10 cellular contexts compared by ENCODE assay signal in genomic region chr20:8431538-8432434, GRCh38.
DNase-seq lines count a peak whose midpoint lies in the region; ATAC-seq and TF ChIP-seq lines count a peak whose summit lies in the region.
"Had no signal": no experiment of that assay in that cellular context is flagged by ENCODE, and none has a peak within 500 bp of the region (broad histone marks: within the 10 kb centered on the region; RNA-seq: fewer than 3 reads in every experiment).

No MANE protein-coding gene starts in this region.

- H3K27ac ChIP-seq in coronary artery, result peak overlapping the region in 1 of 2 donors; percentile 69
- no peak overlapping the region for H3K27ac ChIP-seq in vagina

- ATAC-seq in GM19324 (IDR thresholded peaks at IDR 0.05; ENCODE audit: low FRiP score, unreplicated experiment), result no peak
- ATAC-seq in HG03565 (IDR thresholded peaks at IDR 0.05; ENCODE audit: unreplicated experiment), result no peak
- ATAC-seq: GM12878 had no signal

- H3K4me1 ChIP-seq in vagina, result peaks cover 10% of the 10 kb centered on the region

- H3K27me3 Mint-ChIP-seq in mesothelial cell of epicardium (ENCODE audit: low read depth), result no peaks in the 10 kb centered on the region

- TF ChIP-seq CTCF in coronary artery (IDR thresholded peaks at IDR 0.05) (no peak), mesothelial cell of epicardium (IDR thresholded peaks at IDR 0.05; ENCODE audit: unreplicated experiment) (no peak), vagina (IDR thresholded peaks at IDR 0.05) (no peak), foreskin fibroblast (IDR thresholded peaks at IDR 0.05; ENCODE audit: low read depth, low read length) (no peak)

- peak overlapping the region; percentile 82 for H3K27ac Mint-ChIP-seq in mesothelial cell of epicardium

- DNase-seq in COR-L47 (lab: John Stamatoyannopoulos, UW) (peak; percentile 98), NCI-H2227 treated with DMSO at 0.1 percent for 48 hours (lab: John Stamatoyannopoulos, UW) (peak; percentile 75), coronary artery (ENCODE audit: low spot score) (no peak), mesothelial cell of epicardium (ENCODE audit: low spot score in 2 of 2, unreplicated experiment in 2 of 2) (peak; percentile 32 to 56), vagina (ENCODE audit: extremely low spot score in 2 of 2) (no peak), foreskin fibroblast (no peak)
- DNase-seq: GOT3 had no signal

- no peak for TF ChIP-seq POLR2A in vagina (IDR thresholded peaks at IDR 0.05)

- H3K4me3 Mint-ChIP-seq in mesothelial cell of epicardium, result peak overlapping the region; percentile 21

- no peaks in the 10 kb centered on the region for H3K9me3 ChIP-seq in vagina

- no peaks in the 10 kb centered on the region for H3K9me3 Mint-ChIP-seq in mesothelial cell of epicardium

- H3K36me3 ChIP-seq in vagina, result no peaks in the 10 kb centered on the region

- peaks cover 30% of the 10 kb centered on the region for H3K4me1 Mint-ChIP-seq in mesothelial cell of epicardium

- H3K4me3 ChIP-seq in coronary artery (peak overlapping the region; percentile 32), vagina (no peak overlapping the region), foreskin fibroblast (ENCODE audit: low read depth in 1 of 2, low read length in 2 of 2) (no peak overlapping the region)
- H3K4me3 ChIP-seq: GM12878 had no signal

- H3K27me3 ChIP-seq in vagina, result no peaks in the 10 kb centered on the region

- intact Hi-C loops in vagina (cut with DNase I), result no loop called here

- no peaks in the 10 kb centered on the region for H3K36me3 Mint-ChIP-seq in mesothelial cell of epicardium

Comparison
In these comparisons a context has a peak if more than half of its experiments do, and no peak if none do; other contexts are left out.
1. DNase-seq: peak in COR-L47 (single experiment), NCI-H2227 treated with DMSO at 0.1 percent for 48 hours (single experiment) and mesothelial cell of epicardium (2 of 2); none in coronary artery (single experiment), vagina (0 of 2) and foreskin fibroblast (0 of 2).